8 cellular contexts compared by ENCODE assay signal in the genomic region with DNA sequence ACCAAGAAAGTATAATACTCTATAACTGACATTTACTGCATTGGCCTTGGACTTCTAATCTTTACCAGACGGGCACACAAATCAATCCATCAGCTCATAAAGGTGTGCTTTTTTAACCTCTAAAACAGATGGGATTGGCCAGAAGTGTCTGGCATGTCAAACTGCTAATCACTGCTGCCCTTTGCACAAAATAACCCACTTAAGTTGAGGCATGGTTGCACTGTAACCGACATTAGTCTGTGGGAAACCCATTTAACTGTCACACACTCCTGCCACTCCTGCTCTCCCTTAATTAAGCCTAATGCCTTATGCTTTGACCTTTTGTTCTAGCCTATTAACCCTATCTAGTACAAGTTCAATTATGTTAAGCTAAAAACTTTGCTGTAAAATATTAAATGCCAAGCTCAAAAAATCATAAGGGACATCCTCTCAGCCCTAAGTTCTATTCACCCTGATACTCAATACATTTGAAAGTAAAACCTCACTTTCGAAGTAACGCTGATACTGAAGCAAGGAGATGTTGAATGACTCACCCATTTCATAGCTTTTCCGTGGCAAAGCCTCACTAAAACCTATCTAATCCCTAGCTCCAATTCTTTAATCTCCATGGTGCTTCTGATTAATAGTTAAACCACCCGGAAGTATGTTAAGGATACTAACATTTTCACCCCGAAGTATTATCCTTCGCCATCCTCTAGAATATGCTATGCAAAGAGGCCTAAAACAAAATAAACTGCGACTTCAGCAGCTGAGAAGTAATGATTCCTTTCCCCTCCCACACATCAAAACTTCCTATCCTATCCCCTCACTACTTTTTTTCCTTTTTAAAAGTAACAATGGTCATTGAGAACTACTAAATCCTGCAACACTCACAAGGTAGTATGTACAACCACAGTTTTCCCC. TPM values are rescaled to one million over a fixed set of nuclear protein-coding genes. Genes with fewer than 3 reads are reported as not detected.
DNase-seq lines count a peak whose midpoint lies in the region; ATAC-seq lines count a peak whose summit lies in the region.

No MANE protein-coding gene starts in this region.

- ATAC-seq in GM18867 (IDR thresholded peaks at IDR 0.05; ENCODE audit: unreplicated experiment) (peak; percentile 78), HG02759 (IDR thresholded peaks at IDR 0.05; ENCODE audit: unreplicated experiment) (peak; percentile 76), GM19324 (IDR thresholded peaks at IDR 0.05; ENCODE audit: low FRiP score, unreplicated experiment) (no peak)

- DNase-seq in SK-N-DZ (ENCODE audit: low spot score) (peak; percentile 47), kidney tubule cell (ENCODE audit: low spot score) (peak; percentile 76), hypothalamus (lab: John Stamatoyannopoulos, UW) (no peak), NCI-H510A treated with DMSO at 0.1 percent for 48 hours (lab: John Stamatoyannopoulos, UW) (no peak)
- DNase-seq in activated CD4-positive, alpha-beta T cell treated with anti-CD3 and anti-CD28 coated beads, Interleukin-2, amount 50 U/mL, for 48 hours: no peak

RNA-seq across cellular contexts. Expression of a gene that starts 12.9 kb away (rescaled TPM):
- polyA plus RNA-seq in SK-N-DZ (2014; cell fraction: cytosol; rRNA removed): 18.6 and 18.9 TPM in 2 replicates
- 16.3 and 17.7 TPM in 2 replicates for polyA plus RNA-seq in SK-N-DZ (2014; cell fraction: nucleus; rRNA removed)

Comparison
In these comparisons a context has a peak if more than half of its experiments do, and no peak if none do; other contexts are left out.
1. DNase-seq: peak in SK-N-DZ (single experiment) and kidney tubule cell (single experiment); none in hypothalamus (0 of 51), NCI-H510A treated with DMSO at 0.1 percent for 48 hours (single experiment) and activated CD4-positive, alpha-beta T cell treated with anti-CD3 and anti-CD28 coated beads, Interleukin-2, amount 50 U/mL, for 48 hours (0 of 2).